Comparison of ENCODE assay signal across 19 cellular contexts in the genomic region with DNA sequence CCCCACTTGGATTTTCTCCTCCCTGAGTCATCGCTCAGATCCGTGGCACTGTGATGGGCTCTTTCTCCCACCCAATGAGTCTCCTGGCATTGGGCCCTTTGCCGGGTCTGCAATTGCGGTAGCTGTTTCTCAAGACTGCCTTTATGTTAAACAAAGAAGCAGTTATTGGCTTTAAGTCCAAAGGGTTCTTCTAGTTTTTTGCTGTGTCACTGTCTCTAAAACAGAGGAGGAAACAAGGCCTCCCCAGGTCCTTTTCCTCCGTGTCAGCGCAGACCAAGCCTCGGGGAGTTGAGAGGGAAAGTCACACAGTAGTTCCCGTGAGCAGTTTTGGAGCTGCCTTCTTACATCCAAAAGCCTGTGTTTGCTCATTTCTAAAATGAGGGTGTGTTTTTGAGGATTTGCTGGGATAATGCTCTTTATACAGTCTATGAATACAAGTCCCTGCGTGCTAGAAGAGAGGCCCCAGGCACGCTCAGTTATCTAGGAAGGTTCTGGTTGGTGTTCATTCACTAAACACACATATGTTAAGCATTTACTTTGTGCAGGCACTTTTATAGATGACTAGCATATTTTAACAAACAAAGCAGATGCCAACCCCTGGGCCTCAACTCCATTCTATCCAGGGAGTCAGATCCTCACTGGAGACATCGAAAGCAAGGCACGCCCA.
DNase-seq lines count a peak whose midpoint lies in the region; TF ChIP-seq lines count a peak whose summit lies in the region.
"Had no signal": no experiment of that assay in that cellular context is flagged by ENCODE, and none has a peak within 500 bp of the region (broad histone marks: within the 10 kb centered on the region; RNA-seq: fewer than 3 reads in every experiment).

No MANE protein-coding gene starts in this region.

- in situ Hi-C loops in mammary epithelial cell (cut with MboI; ENCODE audit: low sequenced_read_pairs in 2 of 2) = loop anchor here in 1 of 2 donors (25.0 kb wide), 1 partner anchor 378 kb away; no protein-coding TSS in a partner anchor

- H3K9me3 Mint-ChIP-seq in endothelial cell (ENCODE audit: unreplicated experiment) = peaks cover 4% of the 10 kb centered on the region

- H3K4me2 ChIP-seq in mammary epithelial cell (ENCODE audit: insufficient read depth, low read depth, low read length) = no peak overlapping the region
- no peak overlapping the region for H3K4me2 ChIP-seq in smooth muscle cell

- H3F3A ChIP-seq in smooth muscle cell (ENCODE audit: low read depth) = no peaks in the 10 kb centered on the region

- WGBS in mammary epithelial cell (ENCODE audit: low coverage, missing lambda C conversion rate) = 31% methylated on average over 11 of the region's 12 CpGs
- WGBS in esophagus, 2 donors = 43 to 60% methylated on average over 12 of the region's 12 CpGs
- WGBS in smooth muscle cell (ENCODE audit: low lambda C conversion rate) = 75% methylated on average over 12 of the region's 12 CpGs

- H2AFZ ChIP-seq in mammary epithelial cell (ENCODE audit: low read depth, low read length) (peak overlapping the region; percentile 73), smooth muscle cell (ENCODE audit: low read depth) (peak overlapping the region; percentile 54)

- H3K9me3 ChIP-seq in mammary epithelial cell (replicated peaks; ENCODE audit: insufficient read depth, low read length) (no peaks in the 10 kb centered on the region), breast epithelium (peaks cover 0 to 7% of the 10 kb centered on the region in 2 donors), esophagus (ENCODE audit: control insufficient read depth in 2 of 2, insufficient read depth in 1 of 2, low read depth in 1 of 2, low read length in 1 of 2) (peaks cover 0 to 4% of the 10 kb centered on the region in 2 donors), smooth muscle cell (replicated peaks; ENCODE audit: low read depth) (no peaks in the 10 kb centered on the region)
- H3K9me3 ChIP-seq: colonic mucosa, vagina had no signal

- H3K79me2 ChIP-seq in mammary epithelial cell (ENCODE audit: insufficient read depth, low read length) (no peaks in the 10 kb centered on the region), smooth muscle cell (ENCODE audit: low read depth) (no peaks in the 10 kb centered on the region)

- intact Hi-C loops in mammary epithelial cell (cut with micrococcal nuclease) (no loop called here), breast epithelium (cut with DNase I; ENCODE audit: low total_unique reads) (no loop called here)

- no peak for TF ChIP-seq POLR2A in breast epithelium (IDR thresholded peaks at IDR 0.05)

- no peak overlapping the region for H3K4me3 ChIP-seq in mammary epithelial cell (replicated peaks in 1 of 3; ENCODE audit: insufficient read depth in 1 of 3, low read depth in 2 of 3, low read length in 3 of 3)
- no peak overlapping the region for H3K4me3 ChIP-seq in breast epithelium
- H3K4me3 ChIP-seq in esophagus (ENCODE audit: low read depth in 1 of 2, low read length in 2 of 2) = no peak overlapping the region
- no peak overlapping the region for H3K4me3 ChIP-seq in smooth muscle cell
- H3K4me3 ChIP-seq: colonic mucosa, GM12878, vagina had no signal

- DNase-seq in mammary epithelial cell (no peak), breast epithelium (ENCODE audit: low spot score in 2 of 2) (no peak), RPMI7951 (ENCODE audit: low read depth) (peak; percentile 62), smooth muscle cell (lab: John Stamatoyannopoulos, UW; ENCODE audit: unreplicated experiment) (no peak), A172 (ENCODE audit: low spot score) (no peak), NCI-H2196 (lab: John Stamatoyannopoulos, UW; ENCODE audit: unreplicated experiment) (no peak), endothelial cell (ENCODE audit: low spot score) (no peak)
- DNase-seq: activated gamma-delta T cell, colonic mucosa, erythroblast, left cardiac atrium, midbrain, MM.1S, NCI-H2107, NCI-H774 had no signal

- TF ChIP-seq CTCF in mammary epithelial cell (conservative IDR thresholded peaks at IDR 0.05 in 1 of 2, IDR thresholded peaks at IDR 0.05 in 1 of 2; ENCODE audit: extremely low read depth in 1 of 2, insufficient read depth in 1 of 2, low read depth in 1 of 2, low read length in 2 of 2) = no peak
- no peak for TF ChIP-seq CTCF in breast epithelium (IDR thresholded peaks at IDR 0.05)
- no peak for TF ChIP-seq CTCF in smooth muscle cell (IDR thresholded peaks at IDR 0.05; ENCODE audit: borderline replicate concordance, insufficient read depth, poor library complexity, severe bottlenecking)
- TF ChIP-seq CTCF in endothelial cell (IDR thresholded peaks at IDR 0.05; ENCODE audit: unreplicated experiment) = no peak

- no peaks in the 10 kb centered on the region for H3K36me3 ChIP-seq in mammary epithelial cell (ENCODE audit: insufficient read depth, low read length)
- no peaks in the 10 kb centered on the region for H3K36me3 ChIP-seq in breast epithelium
- no peaks in the 10 kb centered on the region for H3K36me3 ChIP-seq in esophagus (ENCODE audit: control insufficient read depth in 2 of 2, insufficient read depth in 2 of 2, low read length in 1 of 2)
- H3K36me3 ChIP-seq in smooth muscle cell (ENCODE audit: low read depth) = no peaks in the 10 kb centered on the region
- H3K36me3 ChIP-seq: colonic mucosa, neutrophil, vagina had no signal

- H3K4me1 Mint-ChIP-seq in endothelial cell (ENCODE audit: unreplicated experiment) = no peaks in the 10 kb centered on the region

- H3K27me3 ChIP-seq in mammary epithelial cell (ENCODE audit: insufficient read depth, low read length) = no peaks in the 10 kb centered on the region
- H3K27me3 ChIP-seq in breast epithelium = no peaks in the 10 kb centered on the region
- H3K27me3 ChIP-seq in esophagus (ENCODE audit: control insufficient read depth in 1 of 2, insufficient read depth in 2 of 2, low read length in 2 of 2) = no peaks in the 10 kb centered on the region
- H3K27me3 ChIP-seq in smooth muscle cell (ENCODE audit: low read depth) = no peaks in the 10 kb centered on the region
- H3K27me3 ChIP-seq: colonic mucosa, neutrophil, vagina had no signal

- H3K4me1 ChIP-seq in mammary epithelial cell (ENCODE audit: insufficient read depth, low read length) = peaks cover 5% of the 10 kb centered on the region
- H3K4me1 ChIP-seq in breast epithelium = no peaks in the 10 kb centered on the region
- H3K4me1 ChIP-seq in esophagus (ENCODE audit: control insufficient read depth in 2 of 2, insufficient read depth in 2 of 2, low read length in 1 of 2) = peaks cover 0 to 3% of the 10 kb centered on the region in 2 donors
- no peaks in the 10 kb centered on the region for H3K4me1 ChIP-seq in smooth muscle cell (ENCODE audit: low read depth)
- H3K4me1 ChIP-seq: colonic mucosa had no signal

- dilution Hi-C loops in mammary epithelial cell (cut with HindIII; ENCODE audit: low sequenced_read_pairs) = no loop called here

- H3K9ac ChIP-seq in mammary epithelial cell (ENCODE audit: insufficient read depth, low read length) (no peak overlapping the region), smooth muscle cell (ENCODE audit: low read depth) (no peak overlapping the region)

- CTCF ChIA-PET in mammary epithelial cell (lab: Charles Lee; ENCODE audit: low non-redundant PET) = interaction anchor here (0.6 kb wide), 1 partner anchor 38 kb away, joined by 3 read pairs; no protein-coding TSS in a partner anchor

- no TSS peak for BruUV-seq in mammary epithelial cell (replicated peaks; lab: Mats Ljungman, UMichigan)

- peaks cover 4% of the 10 kb centered on the region for H3K36me3 Mint-ChIP-seq in endothelial cell (ENCODE audit: low read depth, unreplicated experiment)

- no peak overlapping the region for H3K4me3 Mint-ChIP-seq in endothelial cell (ENCODE audit: unreplicated experiment)

- H3K27ac ChIP-seq in mammary epithelial cell (ENCODE audit: insufficient read depth, low read depth, low read length) (no peak overlapping the region), breast epithelium (no peak overlapping the region), esophagus (ENCODE audit: low read depth in 2 of 2, low read length in 1 of 2) (peak overlapping the region; percentile 51 to 58), smooth muscle cell (ENCODE audit: low read depth) (no peak overlapping the region)
- H3K27ac ChIP-seq: colonic mucosa, neutrophil, vagina had no signal

- H3K27ac Mint-ChIP-seq in endothelial cell (ENCODE audit: unreplicated experiment) = no peak overlapping the region

- H4K20me1 ChIP-seq in mammary epithelial cell (ENCODE audit: insufficient read depth, low read length) = no peaks in the 10 kb centered on the region
- H4K20me1 ChIP-seq in smooth muscle cell (ENCODE audit: low read depth) = no peaks in the 10 kb centered on the region

- H3K27me3 Mint-ChIP-seq in endothelial cell (ENCODE audit: unreplicated experiment) = peaks cover 2% of the 10 kb centered on the region

Comparison
In these comparisons a context has a peak if more than half of its experiments do, and no peak if none do; other contexts are left out.
1. H3K27ac ChIP-seq: peak in esophagus (2 of 2); none in mammary epithelial cell (single experiment), breast epithelium (0 of 2) and smooth muscle cell (single experiment).